8 cellular contexts compared by ENCODE assay signal in genomic region chr7:30134011-30134410, GRCh38. TPM values are rescaled to one million over a fixed set of nuclear protein-coding genes. Genes with fewer than 3 reads are reported as not detected.
DNase-seq lines count a peak whose midpoint lies in the region; TF ChIP-seq lines count a peak whose summit lies in the region.

No MANE protein-coding gene starts in this region.

- H2AFZ ChIP-seq in hepatocyte, result peak overlapping the region; percentile 68

- H3K4me1 ChIP-seq in hepatocyte (ENCODE audit: insufficient read depth) (peaks cover 4% of the 10 kb centered on the region), spleen (peaks cover 0 to 33% (median 18%) of the 10 kb centered on the region in 6 donors)

- H3K36me3 ChIP-seq in hepatocyte (replicated peaks; ENCODE audit: insufficient read depth, low read depth), result no peaks in the 10 kb centered on the region
- H3K36me3 ChIP-seq in spleen, result peaks cover 0 to 4% (median 0%) of the 10 kb centered on the region in 6 donors

- H3K27ac ChIP-seq in hepatocyte (peak overlapping the region; percentile 97), spleen (peak overlapping the region in 4 of 8 donors; percentile 89 to 92 (median 90))

- TF ChIP-seq POLR2A in spleen (IDR thresholded peaks at IDR 0.05), result no peak

- DNase-seq in NCI-H146 (lab: John Stamatoyannopoulos, UW) (peak; percentile 24), NCI-H146 treated with DMSO at 0.1 percent for 48 hours (lab: John Stamatoyannopoulos, UW; ENCODE audit: unreplicated experiment) (no peak), hepatocyte (ENCODE audit: low spot score) (no peak), spleen (no peak), hippocampal formation (lab: John Stamatoyannopoulos, UW) (no peak), NCI-H2171 treated with DMSO at 0.1 percent for 48 hours (lab: John Stamatoyannopoulos, UW) (no peak), amniotic stem cell (lab: John Stamatoyannopoulos, UW) (no peak)

- WGBS in hepatocyte (ENCODE audit: low lambda C conversion rate, missing lambda C conversion rate), result 57% methylated on average over 7 of the region's 7 CpGs
- WGBS in spleen, 5 donors, result 40 to 63% (median 48%) methylated on average over 7 of the region's 7 CpGs

- H3K9me3 ChIP-seq in hepatocyte (ENCODE audit: low read depth), result no peaks in the 10 kb centered on the region
- H3K9me3 ChIP-seq in spleen, result no peaks in the 10 kb centered on the region

- no peaks in the 10 kb centered on the region for H3K9me2 ChIP-seq in hepatocyte (replicated peaks; ENCODE audit: insufficient read depth)

- H3K27me3 ChIP-seq in hepatocyte (no peaks in the 10 kb centered on the region), spleen (replicated peaks in 1 of 7) (no peaks in the 10 kb centered on the region)

- H3K4me2 ChIP-seq in hepatocyte, result peak overlapping the region; percentile 82

- TF ChIP-seq CTCF in WI38 (IDR thresholded peaks at IDR 0.05; ENCODE audit: low read depth, low read length) (no peak), hepatocyte (IDR thresholded peaks at IDR 0.05; ENCODE audit: poor library complexity) (no peak), spleen (IDR thresholded peaks at IDR 0.05 in 8 of 11, conservative IDR thresholded peaks at IDR 0.05 in 3 of 11) (no peak)

- H4K20me1 ChIP-seq in hepatocyte (ENCODE audit: insufficient read depth, poor library complexity, severe bottlenecking), result no peaks in the 10 kb centered on the region

- intact Hi-C loops in spleen (cut with DNase I; ENCODE audit: low total_unique reads), result no loop called here

- no peaks in the 10 kb centered on the region for H3K79me2 ChIP-seq in hepatocyte

- H3K4me3 ChIP-seq in WI38 (ENCODE audit: low read depth, low read length) (peak overlapping the region; percentile 91), hepatocyte (peak overlapping the region; percentile 18), spleen (peak overlapping the region; percentile 78 to 98 (median 86))

RNA-seq across cellular contexts. Expression of gene MTURN, which starts 0.8 kb away (rescaled TPM):
- 10.1 and 14.5 TPM in 2 replicates for total RNA-seq in hepatocyte
- 4.5 and 7.5 TPM in 2 replicates for polyA plus RNA-seq in hepatocyte
- total RNA-seq in spleen, result 10 to 100 TPM; 11.8 to 36.6 (median 17.0) TPM
- polyA plus RNA-seq in spleen, result 1 to 10 TPM; 6.3 to 7.4 (median 6.5) TPM

Comparison
In these comparisons a context has a peak if more than half of its experiments do, and no peak if none do; other contexts are left out.
1. H3K4me3 ChIP-seq: peak in every context shown above with its lines; median percentile 91 in WI38; 86 in spleen; 18 in hepatocyte.